Comparison of ENCODE assay signal across 8 cellular contexts in the genomic region with DNA sequence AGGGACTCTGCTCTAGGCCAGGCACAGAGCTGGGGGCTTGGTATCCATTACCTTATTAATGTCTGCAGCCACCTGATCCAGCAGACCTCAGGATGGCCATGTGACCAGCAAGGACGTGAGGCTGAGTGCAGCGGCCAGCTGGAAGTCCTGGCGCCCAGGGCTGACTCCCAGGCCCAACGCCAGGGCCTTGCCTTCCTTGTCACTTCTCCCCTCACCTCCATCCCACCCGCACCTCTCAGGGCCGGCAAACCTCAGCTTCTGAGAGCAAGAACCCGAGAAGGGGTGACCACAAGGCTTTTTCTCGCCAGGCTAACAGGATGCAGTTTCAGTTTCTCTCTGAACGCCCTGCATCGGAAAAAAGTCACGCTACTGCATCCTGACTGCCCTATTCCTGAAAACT. TPM values are rescaled to one million over a fixed set of nuclear protein-coding genes. Genes with fewer than 3 reads are reported as not detected.
DNase-seq lines count a peak whose midpoint lies in the region; ATAC-seq and TF ChIP-seq lines count a peak whose summit lies in the region.

No MANE protein-coding gene starts in this region.

- no peak overlapping the region for H3K27ac Mint-ChIP-seq in MCF 10A (ENCODE audit: low read depth, unreplicated experiment)
- H3K27ac Mint-ChIP-seq in activated naive CD8-positive, alpha-beta T cell treated with anti-CD3 and anti-CD28 coated beads, Interleukin-2, amount 10 ng/mL, durations not matched to agents 7 days and 5 days = peak overlapping the region; percentile 32
- H3K27ac Mint-ChIP-seq in type B pancreatic cell = peak overlapping the region; percentile 82

- in situ Hi-C loops in brain microvascular endothelial cell (cut with HindIII; ENCODE audit: low pct_ligation_motif_present, low sequenced_read_pairs) = no loop called here

- H3K36me3 Mint-ChIP-seq in MCF 10A (ENCODE audit: insufficient read depth, unreplicated experiment) = peaks cover 66% of the 10 kb centered on the region
- H3K36me3 Mint-ChIP-seq in activated naive CD8-positive, alpha-beta T cell treated with anti-CD3 and anti-CD28 coated beads, Interleukin-2, amount 10 ng/mL, durations not matched to agents 7 days and 5 days = peaks cover 10% of the 10 kb centered on the region
- peaks cover 10% of the 10 kb centered on the region for H3K36me3 Mint-ChIP-seq in type B pancreatic cell

- POLR2A ChIA-PET in MCF 10A (lab: Yijun Ruan, JAX) = interaction anchor here (0.6 kb wide), 1 partner anchor 15 kb away, joined by 3 read pairs; no protein-coding TSS in a partner anchor
- POLR2A ChIA-PET in activated naive CD8-positive, alpha-beta T cell treated with anti-CD3 and anti-CD28 coated beads, Interleukin-2, amount 10 ng/mL, durations not matched to agents 7 days and 5 days (lab: Charles Lee) = interaction anchor here (1.3 to 1.4 kb wide), 2 partner anchors 13 to 100 kb away, joined by 3 read pairs; a partner anchor contains a TSS

- CTCF ChIA-PET in MCF 10A (lab: Yijun Ruan, JAX) = interaction anchor here (1.3 to 1.8 kb wide), 2 partner anchors 14 to 16 kb away, joined by 4 to 10 read pairs; a partner anchor contains a TSS

- H3K27me3 Mint-ChIP-seq in MCF 10A (ENCODE audit: insufficient read depth, unreplicated experiment) = no peaks in the 10 kb centered on the region
- no peaks in the 10 kb centered on the region for H3K27me3 Mint-ChIP-seq in activated naive CD8-positive, alpha-beta T cell treated with anti-CD3 and anti-CD28 coated beads, Interleukin-2, amount 10 ng/mL, durations not matched to agents 7 days and 5 days
- H3K27me3 Mint-ChIP-seq in type B pancreatic cell = no peaks in the 10 kb centered on the region

- TF ChIP-seq POLR2A in breast epithelium (IDR thresholded peaks at IDR 0.05) = no peak

- intact Hi-C loops in breast epithelium (cut with DNase I; ENCODE audit: low total_unique reads) = no loop called here
- intact Hi-C loops in MCF 10A (cut with micrococcal nuclease) = no loop called here

- H3K4me1 ChIP-seq in breast epithelium = peaks cover 11% of the 10 kb centered on the region in 2 donors

- H3K36me3 ChIP-seq in breast epithelium (no peaks in the 10 kb centered on the region), brain microvascular endothelial cell (replicated peaks) (peaks cover 60% of the 10 kb centered on the region)

- DNase-seq in breast epithelium (ENCODE audit: low spot score in 2 of 2) (no peak), MCF 10A (ENCODE audit: unreplicated experiment) (no peak), left kidney (ENCODE audit: low read depth, low spot score) (peak; percentile 74), type B pancreatic cell (ENCODE audit: extremely low spot score, unreplicated experiment) (no peak), brain microvascular endothelial cell (no peak), GM19238 (ENCODE audit: insufficient read length, low spot score) (no peak)
- no peak for DNase-seq in activated naive CD8-positive, alpha-beta T cell treated with anti-CD3 and anti-CD28 coated beads, Interleukin-2, amount 10 ng/mL, durations not matched to agents 7 days and 5 days

- H3K4me3 Mint-ChIP-seq in MCF 10A (ENCODE audit: unreplicated experiment) = no peak overlapping the region
- H3K4me3 Mint-ChIP-seq in activated naive CD8-positive, alpha-beta T cell treated with anti-CD3 and anti-CD28 coated beads, Interleukin-2, amount 10 ng/mL, durations not matched to agents 7 days and 5 days = no peak overlapping the region
- H3K4me3 Mint-ChIP-seq in type B pancreatic cell = no peak overlapping the region

- peaks cover 12% of the 10 kb centered on the region for H3K4me1 Mint-ChIP-seq in MCF 10A (ENCODE audit: insufficient read depth, unreplicated experiment)
- H3K4me1 Mint-ChIP-seq in activated naive CD8-positive, alpha-beta T cell treated with anti-CD3 and anti-CD28 coated beads, Interleukin-2, amount 10 ng/mL, durations not matched to agents 7 days and 5 days = peaks cover 6% of the 10 kb centered on the region
- peaks cover 17% of the 10 kb centered on the region for H3K4me1 Mint-ChIP-seq in type B pancreatic cell (ENCODE audit: unreplicated experiment)

- no peaks in the 10 kb centered on the region for H3K9me3 Mint-ChIP-seq in MCF 10A (ENCODE audit: unreplicated experiment)
- H3K9me3 Mint-ChIP-seq in activated naive CD8-positive, alpha-beta T cell treated with anti-CD3 and anti-CD28 coated beads, Interleukin-2, amount 10 ng/mL, durations not matched to agents 7 days and 5 days = no peaks in the 10 kb centered on the region
- H3K9me3 Mint-ChIP-seq in type B pancreatic cell = no peaks in the 10 kb centered on the region

- BruUV-seq in MCF 10A (replicated peaks; lab: Mats Ljungman, UMichigan) = no TSS peak

- H3K27ac ChIP-seq in breast epithelium (peak overlapping the region; percentile 55 to 62), brain microvascular endothelial cell (no peak overlapping the region)

- no peaks in the 10 kb centered on the region for H3K27me3 ChIP-seq in breast epithelium
- no peaks in the 10 kb centered on the region for H3K27me3 ChIP-seq in brain microvascular endothelial cell (replicated peaks)

- ATAC-seq in activated naive CD8-positive, alpha-beta T cell treated with anti-CD3 and anti-CD28 coated beads, Interleukin-2, amount 10 ng/mL, durations not matched to agents 7 days and 5 days (ENCODE audit: low read depth) = no peak
- no peak for ATAC-seq in HG03280 (IDR thresholded peaks at IDR 0.05; ENCODE audit: unreplicated experiment)

- no peak for TF ChIP-seq CTCF in breast epithelium (IDR thresholded peaks at IDR 0.05)
- no peak for TF ChIP-seq CTCF in MCF 10A (IDR thresholded peaks at IDR 0.05; ENCODE audit: unreplicated experiment)
- no peak for TF ChIP-seq CTCF in type B pancreatic cell (conservative IDR thresholded peaks at IDR 0.05)
- TF ChIP-seq CTCF in brain microvascular endothelial cell (IDR thresholded peaks at IDR 0.05; ENCODE audit: low read depth, low read length, missing control alignments) = no peak

- peak overlapping the region in 1 of 3 donors; percentile 47 for H3K4me3 ChIP-seq in breast epithelium
- H3K4me3 ChIP-seq in brain microvascular endothelial cell (ENCODE audit: low read depth, low read length) = no peak overlapping the region

- no peaks in the 10 kb centered on the region for H3K9me3 ChIP-seq in breast epithelium

RNA-seq across cellular contexts. Expression of a gene that starts 15.4 kb away (rescaled TPM):
- total RNA-seq in breast epithelium = 10 to 100 TPM; 23.3 to 26.8 (median 26.2) TPM
- total RNA-seq in MCF 10A (2022) = 54.4 and 57.8 TPM in 2 replicates
- 10 to 100 TPM; 57.1 to 60.2 TPM for total RNA-seq in activated naive CD8-positive, alpha-beta T cell treated with anti-CD3 and anti-CD28 coated beads, Interleukin-2, amount 10 ng/mL, durations not matched to agents 7 days and 5 days
- total RNA-seq in type B pancreatic cell (ENCODE audit: low replicate concordance) = 42.3 and 47.1 TPM in 2 replicates
